14 cellular contexts compared by ENCODE assay signal in the genomic region with DNA sequence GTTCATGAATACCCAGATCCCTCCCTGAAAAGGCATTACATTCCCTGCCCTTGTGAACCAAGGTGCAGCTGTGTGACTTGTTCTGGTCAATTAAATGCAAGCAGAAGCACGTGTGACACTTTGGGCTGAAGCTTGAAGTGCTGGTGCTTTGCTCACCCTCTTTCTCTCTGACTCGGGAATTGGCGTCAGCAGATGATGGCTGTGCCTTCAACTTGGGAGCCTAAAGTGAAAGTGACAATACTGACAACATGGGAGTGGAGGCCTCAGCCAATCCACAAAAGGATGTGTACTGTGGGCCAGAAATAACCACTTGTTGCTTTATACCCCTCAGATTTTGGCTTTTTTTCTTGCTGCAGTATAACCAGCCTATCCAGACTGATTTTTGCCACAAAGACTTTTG.
DNase-seq lines count a peak whose midpoint lies in the region; ATAC-seq, FAIRE-seq and TF ChIP-seq lines count a peak whose summit lies in the region.
"Had no signal": no experiment of that assay in that cellular context is flagged by ENCODE, and none has a peak within 500 bp of the region (broad histone marks: within the 10 kb centered on the region; RNA-seq: fewer than 3 reads in every experiment).

No MANE protein-coding gene starts in this region.

- DNase-seq in CD14-positive monocyte (ENCODE audit: low spot score) (no peak), GM12891 (ENCODE audit: insufficient read length, low spot score) (no peak), OCI-M1 (lab: John Stamatoyannopoulos, UW) (peak; percentile 70), left ventricle myocardium superior (no peak), hepatocyte (ENCODE audit: low spot score) (no peak), NCI-H1105 treated with DMSO at 0.1 percent for 48 hours (lab: John Stamatoyannopoulos, UW) (no peak)
- DNase-seq in activated effector memory CD4-positive, alpha-beta T cell treated with anti-CD3 and anti-CD28 coated beads, Interleukin-2, amount 50 U/mL, for 16 hours = no peak
- DNase-seq: activated CD4-positive, alpha-beta T cell treated with anti-CD3 and anti-CD28 coated beads for 4 hours; mucosa of descending colon; NCI-H1436; stomach; upper lobe of left lung had no signal

- peaks cover 0 to 2% (median 0%) of the 10 kb centered on the region in 3 donors for H3K27me3 Mint-ChIP-seq in CD14-positive monocyte (ENCODE audit: low read depth in 3 of 3)

- no peak overlapping the region for H3K4me3 ChIP-seq in hepatocyte
- H3K4me3 ChIP-seq: mucosa of descending colon, stomach, upper lobe of left lung had no signal

- no peaks in the 10 kb centered on the region for H3K79me2 ChIP-seq in hepatocyte

- H3K36me3 Mint-ChIP-seq in CD14-positive monocyte = peaks cover 3% of the 10 kb centered on the region in 2 donors

- no peaks in the 10 kb centered on the region for H3K9me3 ChIP-seq in hepatocyte (ENCODE audit: low read depth)
- H3K9me3 ChIP-seq: mucosa of descending colon, neutrophil, stomach, upper lobe of left lung had no signal

- H3K9me2 ChIP-seq in hepatocyte (replicated peaks; ENCODE audit: insufficient read depth) = no peaks in the 10 kb centered on the region

- FAIRE-seq in GM12891 (lab: Jason Lieb, UNC) = peak; percentile 50
- FAIRE-seq: TTC549 had no signal

- peak overlapping the region; percentile 9 to 60 for H3K4me3 Mint-ChIP-seq in CD14-positive monocyte

- no peaks in the 10 kb centered on the region for H3K9me3 Mint-ChIP-seq in CD14-positive monocyte

- TF ChIP-seq POLR2A in GM12891 (IDR thresholded peaks at IDR 0.05; ENCODE audit: low read depth, low read length) = no peak

- H3K4me2 ChIP-seq in hepatocyte = no peak overlapping the region

- H3K4me1 ChIP-seq in hepatocyte (ENCODE audit: insufficient read depth) = peaks cover 5% of the 10 kb centered on the region
- H3K4me1 ChIP-seq: upper lobe of left lung had no signal

- no peaks in the 10 kb centered on the region for H3K27me3 ChIP-seq in hepatocyte
- H3K27me3 ChIP-seq: neutrophil, stomach, upper lobe of left lung had no signal

- H3K36me3 ChIP-seq in hepatocyte (replicated peaks; ENCODE audit: insufficient read depth, low read depth) = no peaks in the 10 kb centered on the region
- H3K36me3 ChIP-seq: neutrophil, stomach, upper lobe of left lung had no signal

- H2AFZ ChIP-seq in hepatocyte = no peak overlapping the region

- peak; percentile 74 for ATAC-seq in left ventricle myocardium superior
- ATAC-seq: mucosa of descending colon had no signal

- H4K20me1 ChIP-seq in hepatocyte (ENCODE audit: insufficient read depth, poor library complexity, severe bottlenecking) = no peaks in the 10 kb centered on the region

- 71% methylated on average over 3 of the region's 3 CpGs for whole genome bisulfite sequencing in hepatocyte (ENCODE audit: low lambda C conversion rate, missing lambda C conversion rate)

- peak overlapping the region in 5 of 7 donors; percentile 42 to 74 (median 72) for H3K27ac Mint-ChIP-seq in CD14-positive monocyte

- TF ChIP-seq CTCF in CD14-positive monocyte (IDR thresholded peaks at IDR 0.05) = no peak
- no peak for TF ChIP-seq CTCF in hepatocyte (IDR thresholded peaks at IDR 0.05; ENCODE audit: poor library complexity)

- intact Hi-C loops in CD14-positive monocyte (cut with micrococcal nuclease) = loop anchor here in 1 of 2 donors (5.0 kb wide), 1 partner anchor 34 kb away; no protein-coding TSS in a partner anchor
- intact Hi-C loops in left ventricle myocardium superior (cut with micrococcal nuclease) = no loop called here

- peaks cover 54% of the 10 kb centered on the region for H3K4me1 Mint-ChIP-seq in CD14-positive monocyte

- H3K27ac ChIP-seq in hepatocyte = no peak overlapping the region
- H3K27ac ChIP-seq: neutrophil, stomach, upper lobe of left lung had no signal

TF ChIP-seq in GM12891, 5 proteins besides CTCF, POLR2A, EP300 and RAD21:
- no peak for TF ChIP-seq POLR2AphosphoS5 (IDR thresholded peaks at IDR 0.05; ENCODE audit: low read depth, low read length)
